22 cellular contexts compared by ENCODE assay signal in genomic region chr6:66599541-66599940, GRCh38.
"Had no signal": no experiment of that assay in that cellular context is flagged by ENCODE, and none has a peak within 500 bp of the region (broad histone marks: within the 10 kb centered on the region; RNA-seq: fewer than 3 reads in every experiment).

No MANE protein-coding gene starts in this region.

- ATAC-seq: pancreas, psoas muscle had no signal

- H3K36me3 ChIP-seq: breast epithelium, left ventricle myocardium inferior, pancreas, right atrium auricular region, spleen, vagina had no signal

- DNase-seq: activated CD4-positive, alpha-beta T cell treated with anti-CD3 and anti-CD28 coated beads for 4 hours; activated CD4-positive, alpha-beta T cell treated with anti-CD3 and anti-CD28 coated beads, Interleukin-2, amount 50 U/mL, for 48 hours; activated CD4-positive, CD25-positive, alpha-beta regulatory T cell; activated naive CD4-positive, alpha-beta T cell treated with anti-CD3 and anti-CD28 coated beads for 36 hours; activated naive CD8-positive, alpha-beta T cell treated with anti-CD3 and anti-CD28 coated beads, Interleukin-2, amount 10 ng/mL, durations not matched to agents 7 days and 5 days; activated T-cell treated with anti-CD3 and anti-CD28 coated beads, Interleukin-2, amount 50 U/mL, for 48 hours; amniotic stem cell; cortex of kidney; foreskin melanocyte; glutamatergic neuron; immature natural killer cell; left ventricle myocardium inferior; pancreas; psoas muscle; spleen; stimulated activated CD4-positive, alpha-beta T cell treated with anti-CD3 and anti-CD28 coated beads, Interleukin-4, amount 100 ng/mL, for 1 hour; stimulated activated naive CD4-positive, alpha-beta T cell; testis had no signal

- FAIRE-seq: pancreas had no signal

- H3K27me3 ChIP-seq: breast epithelium, hepatocyte, pancreas, right atrium auricular region, spleen, testis, vagina had no signal

- H3K4me3 ChIP-seq: breast epithelium, hepatocyte, left ventricle myocardium inferior, pancreas, psoas muscle, right atrium auricular region, spleen, testis, vagina had no signal
